Comparison of ENCODE assay signal across 27 cellular contexts in the genomic region with DNA sequence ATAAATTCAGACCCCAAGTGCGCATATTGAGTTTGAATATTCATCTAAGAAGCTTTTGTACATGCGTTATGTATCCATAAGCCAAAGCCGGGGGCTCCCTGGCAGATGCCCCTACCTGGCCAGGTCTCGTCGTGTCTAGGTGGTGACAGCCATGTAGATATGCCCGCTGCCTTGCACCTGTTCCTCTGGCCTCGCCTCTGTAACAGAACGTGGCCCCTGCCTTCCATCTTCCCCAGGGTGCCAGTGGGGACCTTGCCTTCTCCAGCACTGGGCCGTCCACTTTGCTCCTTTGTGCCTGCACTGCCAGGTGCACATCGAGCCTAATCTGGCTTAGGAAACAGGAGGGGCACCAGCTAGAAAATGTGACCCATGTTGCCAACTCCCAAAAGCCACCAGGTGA.
"Had no signal": no experiment of that assay in that cellular context is flagged by ENCODE, and none has a peak within 500 bp of the region (broad histone marks: within the 10 kb centered on the region; RNA-seq: fewer than 3 reads in every experiment).

No MANE protein-coding gene starts in this region.

- H3K27ac ChIP-seq: SK-N-MC had no signal

- H3K27me3 ChIP-seq: MG63 had no signal

- FAIRE-seq: astrocyte, TTC549 had no signal

- H3K9me3 ChIP-seq: MG63 had no signal

- DNase-seq: activated CD4-positive, alpha-beta memory T cell treated with anti-CD3 and anti-CD28 coated beads, Interleukin-2, amount 10 ng/mL, durations not matched to agents 7 days and 5 days; activated CD4-positive, alpha-beta T cell treated with anti-CD3 and anti-CD28 coated beads, Interleukin-2, amount 50 U/mL, for 1 hour; activated CD4-positive, CD25-positive, alpha-beta regulatory T cell; activated gamma-delta T cell; activated naive CD4-positive, alpha-beta T cell treated with anti-CD3 and anti-CD28 coated beads for 36 hours; activated T-cell treated with anti-CD3 and anti-CD28 coated beads for 4 hours; activated T-cell treated with anti-CD3 and anti-CD28 coated beads, Interleukin-2, amount 50 U/mL, for 48 hours; amygdala; MG63; MV-4-11; NCI-H1105; NCI-H1436; NCI-H1694 treated with DMSO at 0.1 percent for 48 hours; NCI-H2029 treated with DMSO at 0.1 percent for 48 hours; NCI-H510A treated with DMSO at 0.1 percent for 48 hours; NCI-H69; NK-92 treated with Interleukin-12 subunit alpha and Interleukin-12 subunit beta, amount 100 ng/mL, for 24 hours; RPMI8226; T-cell; T-helper 2 cell; T1000 had no signal

- ATAC-seq: activated T-helper 17 cell treated with anti-CD3 and anti-CD28 coated beads, Interleukin-2, amount 50 U/mL, for 72 hours; Panc1; Right ventricle myocardium inferior; T-cell had no signal

- H3K36me3 ChIP-seq: MG63 had no signal

- H3K4me3 ChIP-seq: MG63, SK-N-MC had no signal
